ENCODE assay signal across 8 cellular contexts in genomic region chr18:12884521-12885323, GRCh38. TPM values are rescaled to one million over a fixed set of nuclear protein-coding genes. Genes with fewer than 3 reads are reported as not detected.
DNase-seq lines count a peak whose midpoint lies in the region; ATAC-seq, FAIRE-seq and TF ChIP-seq lines count a peak whose summit lies in the region.

No MANE protein-coding gene starts in this region.

- H4K20me1 ChIP-seq in H9 (ENCODE audit: control insufficient read depth, insufficient read depth, insufficient read length), result peaks cover 2% of the 10 kb centered on the region

- H4K8ac ChIP-seq in H9 (replicated peaks; ENCODE audit: insufficient read length, low read depth, low read length), result no peak overlapping the region

- H2BK12ac ChIP-seq in H9 (ENCODE audit: insufficient read length, low read depth, low read length), result no peak overlapping the region

- no peak overlapping the region for H2BK120ac ChIP-seq in H9 (ENCODE audit: low read depth, low read length, poor library complexity, severe bottlenecking)

- no peak overlapping the region for H3K4ac ChIP-seq in H9 (ENCODE audit: low read depth, low read length)

- FAIRE-seq in kidney (lab: Jason Lieb, UNC), result no peak

- no peak overlapping the region for H2AK5ac ChIP-seq in H9 (ENCODE audit: insufficient read length, low read length)

- peaks cover 5% of the 10 kb centered on the region for H3K79me1 ChIP-seq in H9 (ENCODE audit: insufficient read depth, low read depth, low read length, poor library complexity, severe bottlenecking)

- peaks cover 10% of the 10 kb centered on the region for H3K23me2 ChIP-seq in H9 (ENCODE audit: insufficient read length, low read depth, low read length, poor library complexity, severe bottlenecking)

- TF ChIP-seq CTCF in 22Rv1 (IDR thresholded peaks at IDR 0.05), result no peak
- TF ChIP-seq CTCF in H9 (conservative IDR thresholded peaks at IDR 0.05), result no peak
- TF ChIP-seq CTCF in kidney (IDR thresholded peaks at IDR 0.05; ENCODE audit: borderline replicate concordance, extremely low read depth, insufficient read depth), result no peak
- no peak for TF ChIP-seq CTCF in thoracic aorta (IDR thresholded peaks at IDR 0.05)

- H3K9me3 ChIP-seq in H9 (ENCODE audit: control insufficient read depth, low read depth, low read length) (no peaks in the 10 kb centered on the region), kidney (ENCODE audit: control insufficient read depth in 1 of 2, low read length in 2 of 2) (no peaks in the 10 kb centered on the region), thoracic aorta (no peaks in the 10 kb centered on the region)

- H2AFZ ChIP-seq in H9 (ENCODE audit: low read length), result no peak overlapping the region

- H3K18ac ChIP-seq in H9 (ENCODE audit: insufficient read length, low read depth, low read length), result no peak overlapping the region

- H2BK20ac ChIP-seq in H9 (ENCODE audit: low read depth, low read length, poor library complexity, severe bottlenecking), result no peak overlapping the region

- no peak overlapping the region for H3K56ac ChIP-seq in H9 (ENCODE audit: insufficient read length, low read depth, low read length)

- peaks cover 49 to 53% of the 10 kb centered on the region in 2 experiments for H3K4me1 Mint-ChIP-seq in H9
- peaks cover 51% of the 10 kb centered on the region for H3K4me1 Mint-ChIP-seq in activated naive CD8-positive, alpha-beta T cell treated with anti-CD3 and anti-CD28 coated beads for 36 hours

- no peak overlapping the region for H3K23ac ChIP-seq in H9 (ENCODE audit: insufficient read length, low read depth, low read length)

- H2BK5ac ChIP-seq in H9 (ENCODE audit: insufficient read length, low read length), result no peak overlapping the region

- H3K9ac ChIP-seq in H9 (ENCODE audit: extremely low read depth, insufficient read length, low read length) (peak overlapping the region; percentile 5), kidney (ENCODE audit: low read length in 2 of 2) (peak overlapping the region; percentile 26 to 74)

- no peak overlapping the region for H3K14ac ChIP-seq in H9 (ENCODE audit: insufficient read depth, low read length)

- peaks cover 0 to 8% (median 4%) of the 10 kb centered on the region in 3 experiments; a peak in 5 of 7 replicates for H3K36me3 Mint-ChIP-seq in H9 (ENCODE audit: insufficient read depth in 1 of 3, low read depth in 3 of 3)
- H3K36me3 Mint-ChIP-seq in activated naive CD8-positive, alpha-beta T cell treated with anti-CD3 and anti-CD28 coated beads for 36 hours, result peaks cover 3% of the 10 kb centered on the region

- no peak overlapping the region for H4K5ac ChIP-seq in H9 (ENCODE audit: insufficient read length, low read depth, low read length)

- no CpG with 5 or more reads among the region's 20 CpGs for WGBS in H9 (ENCODE audit: extremely low coverage, insufficient read length, low lambda C conversion rate)

- H3K4me1 ChIP-seq in H9 (ENCODE audit: insufficient read depth, low read length), result peaks cover 24% of the 10 kb centered on the region
- peaks cover 6 to 8% of the 10 kb centered on the region in 2 donors for H3K4me1 ChIP-seq in kidney (ENCODE audit: control insufficient read depth in 1 of 2, insufficient read depth in 1 of 2, low read depth in 1 of 2, low read length in 2 of 2)
- peaks cover 5 to 38% of the 10 kb centered on the region in 2 donors for H3K4me1 ChIP-seq in thoracic aorta (ENCODE audit: control insufficient read depth in 1 of 2, low read depth in 2 of 2)

- no peak overlapping the region for H4K91ac ChIP-seq in H9 (ENCODE audit: insufficient read length, low read depth, low read length)

- H3K27me3 Mint-ChIP-seq in H9 (ENCODE audit: low read depth), result no peaks in the 10 kb centered on the region; the same call in 1 of the 2 replicates
- no peaks in the 10 kb centered on the region for H3K27me3 Mint-ChIP-seq in activated naive CD8-positive, alpha-beta T cell treated with anti-CD3 and anti-CD28 coated beads for 36 hours

- peaks cover 0 to 8% of the 10 kb centered on the region in 2 experiments; a peak in 3 of 5 replicates for H3K9me3 Mint-ChIP-seq in H9
- no peaks in the 10 kb centered on the region for H3K9me3 Mint-ChIP-seq in activated naive CD8-positive, alpha-beta T cell treated with anti-CD3 and anti-CD28 coated beads for 36 hours

- peak overlapping the region; percentile 90 to 91 for H3K4me3 Mint-ChIP-seq in H9
- H3K4me3 Mint-ChIP-seq in activated naive CD8-positive, alpha-beta T cell treated with anti-CD3 and anti-CD28 coated beads for 36 hours, result peak overlapping the region; percentile 87

- H3K27me3 ChIP-seq in H9 (ENCODE audit: insufficient read depth, low read length), result no peaks in the 10 kb centered on the region
- no peaks in the 10 kb centered on the region for H3K27me3 ChIP-seq in thoracic aorta (replicated peaks; ENCODE audit: insufficient read depth)

- H3T11ph ChIP-seq in H9 (ENCODE audit: low read length), result no peak overlapping the region

- H3K4me3 ChIP-seq in kidney (ENCODE audit: low read length in 2 of 2) (peak overlapping the region; percentile 83 to 84), thoracic aorta (peak overlapping the region; percentile 84)

- peak overlapping the region; percentile 70 to 98 (median 86); a peak in 5 of 7 replicates for H3K27ac Mint-ChIP-seq in H9
- H3K27ac Mint-ChIP-seq in activated naive CD8-positive, alpha-beta T cell treated with anti-CD3 and anti-CD28 coated beads for 36 hours, result peak overlapping the region; percentile 85

- ATAC-seq in thoracic aorta (ENCODE audit: insufficient number of reproducible peaks, low FRiP score, low read depth), result no peak
- no peak for ATAC-seq in HG02870 (IDR thresholded peaks at IDR 0.05; ENCODE audit: unreplicated experiment)

- no peak overlapping the region for H2BK15ac ChIP-seq in H9 (ENCODE audit: low read depth, low read length)

- H3K27ac ChIP-seq in 22Rv1, result peak overlapping the region; percentile 93
- H3K27ac ChIP-seq in H9 (ENCODE audit: insufficient read length, low read depth, low read length), result no peak overlapping the region
- H3K27ac ChIP-seq in kidney (ENCODE audit: low read depth in 2 of 2, low read length in 2 of 2), result peak overlapping the region; percentile 87 to 88
- peak overlapping the region; percentile 97 to 98 for H3K27ac ChIP-seq in thoracic aorta

- peaks cover 19% of the 10 kb centered on the region; the same call in 1 of the 2 replicates for H3K79me2 ChIP-seq in H9 (ENCODE audit: insufficient read depth, low read length)

- no peaks in the 10 kb centered on the region for H3K36me3 ChIP-seq in kidney (ENCODE audit: control insufficient read depth in 1 of 2, insufficient read depth in 2 of 2, low read length in 2 of 2)
- H3K36me3 ChIP-seq in thoracic aorta, result no peaks in the 10 kb centered on the region

- no peak for DNase-seq in H9
- no peak for DNase-seq in activated naive CD8-positive, alpha-beta T cell treated with anti-CD3 and anti-CD28 coated beads for 36 hours
- no peak for DNase-seq in kidney
- peak; percentile 29 for DNase-seq in thoracic aorta (ENCODE audit: low spot score)
- DNase-seq in stimulated activated CD4-positive, alpha-beta T cell treated with anti-CD3 and anti-CD28 coated beads, Interleukin-4, amount 100 ng/mL, for 1 hour, result no peak
- no peak for DNase-seq in HT-29 (ENCODE audit: low spot score)

- H3K4me2 ChIP-seq in H9 (ENCODE audit: insufficient read depth, insufficient read length, low read length), result peak overlapping the region; percentile 45

- intact Hi-C loops in kidney (cut with DNase I), result no loop called here

RNA-seq across cellular contexts. Expression of gene PTPN2, which starts 0.7 kb away (rescaled TPM):
- total RNA-seq in H9 (2021) (46.1 and 48.7 TPM in 2 replicates), kidney (45.8 TPM), thoracic aorta (10 to 100 TPM; 29.4 to 62.8 TPM)
- total RNA-seq in activated naive CD8-positive, alpha-beta T cell treated with anti-CD3 and anti-CD28 coated beads for 36 hours, result 10 to 100 TPM; 50.9 to 57.2 TPM
- polyA plus RNA-seq in kidney (ENCODE audit: insufficient read depth, low read depth, low replicate concordance), result 23.4 TPM
- 22.1 and 27.7 TPM in 2 replicates for total RNA-seq in HT-29 (2014; rRNA removed; shearing (Covaris generic))
